Comparison of ENCODE assay signal across 6 cellular contexts in the genomic region with DNA sequence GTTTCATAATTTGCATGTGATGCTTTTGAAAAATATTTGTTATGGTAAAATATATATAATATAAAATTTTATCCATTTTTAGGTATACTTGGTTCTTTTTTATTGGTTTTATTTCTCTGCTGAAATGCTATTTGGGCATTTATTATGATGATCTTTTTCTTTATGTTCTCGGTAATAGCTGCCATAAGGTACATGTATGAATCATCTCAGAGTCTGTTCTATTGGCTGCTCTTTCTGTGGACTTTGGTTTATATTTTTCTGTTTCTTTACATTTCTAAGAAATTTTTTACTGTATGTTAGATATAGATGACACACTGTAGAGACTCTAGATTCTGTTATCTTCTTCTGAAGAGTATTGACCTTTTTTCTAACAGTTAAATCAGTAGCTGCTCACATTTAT.
"Had no signal": no experiment of that assay in that cellular context is flagged by ENCODE, and none has a peak within 500 bp of the region (broad histone marks: within the 10 kb centered on the region; RNA-seq: fewer than 3 reads in every experiment).

No MANE protein-coding gene starts in this region.

- H3K27ac Mint-ChIP-seq: IgD-negative memory B cell had no signal

- ATAC-seq: HepG2, K562 had no signal

- DNase-seq: IMR-90, KBM-7 had no signal

- H3K27me3 Mint-ChIP-seq: IgD-negative memory B cell had no signal

- H3K4me3 ChIP-seq: K562 had no signal

- H3K27ac ChIP-seq: HL-60 had no signal

- H3K4me3 Mint-ChIP-seq: IgD-negative memory B cell had no signal
